In the genomic region with DNA sequence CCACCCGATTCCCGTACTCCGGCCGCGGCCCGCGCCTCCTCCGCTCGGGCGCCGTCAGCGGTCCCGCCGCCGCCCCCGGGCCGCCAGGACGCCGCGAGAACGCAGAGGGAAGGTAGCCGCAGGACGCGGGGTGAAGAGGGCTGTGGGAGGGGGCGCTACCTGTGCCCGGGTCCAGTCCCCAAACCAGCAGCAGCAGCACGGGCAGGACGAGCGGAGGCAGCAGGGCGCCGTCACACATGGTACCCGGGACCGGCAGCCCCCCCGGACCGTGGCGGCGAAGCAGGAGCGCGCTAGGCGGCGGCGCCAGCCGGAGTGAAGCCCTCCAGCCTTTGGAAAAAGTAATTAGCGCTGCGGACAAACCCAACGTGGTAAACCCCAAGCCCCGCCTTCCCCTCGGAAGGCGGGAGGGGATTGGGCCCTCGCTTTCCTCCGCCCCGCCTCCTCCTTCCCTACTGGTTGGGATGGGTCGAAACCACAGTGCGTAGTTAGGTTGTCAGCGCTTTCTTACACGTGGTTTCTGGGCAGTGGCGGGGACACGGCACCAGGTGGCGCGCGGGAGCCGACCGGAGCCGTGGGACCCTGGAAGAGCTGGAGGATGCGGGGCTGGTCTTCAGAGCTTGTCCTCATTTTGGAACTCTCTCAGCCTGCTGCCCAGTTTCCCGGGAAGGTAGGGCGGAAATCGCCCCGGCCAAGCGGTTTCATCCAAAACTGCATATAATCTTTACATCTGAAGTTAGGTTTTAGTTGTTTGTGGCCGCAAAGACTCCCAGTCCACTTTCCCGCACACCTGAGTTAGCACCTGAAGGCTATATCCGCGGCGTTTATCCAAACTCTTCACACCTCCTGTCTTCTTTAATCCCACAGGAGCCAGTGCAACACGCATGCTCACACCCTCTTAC, we compare ENCODE assay signal across 8 cellular contexts. TPM values are rescaled to one million over a fixed set of nuclear protein-coding genes. Genes with fewer than 3 reads are reported as not detected.
DNase-seq lines count a peak whose midpoint lies in the region; FAIRE-seq and TF ChIP-seq lines count a peak whose summit lies in the region.

A gene with protein sequence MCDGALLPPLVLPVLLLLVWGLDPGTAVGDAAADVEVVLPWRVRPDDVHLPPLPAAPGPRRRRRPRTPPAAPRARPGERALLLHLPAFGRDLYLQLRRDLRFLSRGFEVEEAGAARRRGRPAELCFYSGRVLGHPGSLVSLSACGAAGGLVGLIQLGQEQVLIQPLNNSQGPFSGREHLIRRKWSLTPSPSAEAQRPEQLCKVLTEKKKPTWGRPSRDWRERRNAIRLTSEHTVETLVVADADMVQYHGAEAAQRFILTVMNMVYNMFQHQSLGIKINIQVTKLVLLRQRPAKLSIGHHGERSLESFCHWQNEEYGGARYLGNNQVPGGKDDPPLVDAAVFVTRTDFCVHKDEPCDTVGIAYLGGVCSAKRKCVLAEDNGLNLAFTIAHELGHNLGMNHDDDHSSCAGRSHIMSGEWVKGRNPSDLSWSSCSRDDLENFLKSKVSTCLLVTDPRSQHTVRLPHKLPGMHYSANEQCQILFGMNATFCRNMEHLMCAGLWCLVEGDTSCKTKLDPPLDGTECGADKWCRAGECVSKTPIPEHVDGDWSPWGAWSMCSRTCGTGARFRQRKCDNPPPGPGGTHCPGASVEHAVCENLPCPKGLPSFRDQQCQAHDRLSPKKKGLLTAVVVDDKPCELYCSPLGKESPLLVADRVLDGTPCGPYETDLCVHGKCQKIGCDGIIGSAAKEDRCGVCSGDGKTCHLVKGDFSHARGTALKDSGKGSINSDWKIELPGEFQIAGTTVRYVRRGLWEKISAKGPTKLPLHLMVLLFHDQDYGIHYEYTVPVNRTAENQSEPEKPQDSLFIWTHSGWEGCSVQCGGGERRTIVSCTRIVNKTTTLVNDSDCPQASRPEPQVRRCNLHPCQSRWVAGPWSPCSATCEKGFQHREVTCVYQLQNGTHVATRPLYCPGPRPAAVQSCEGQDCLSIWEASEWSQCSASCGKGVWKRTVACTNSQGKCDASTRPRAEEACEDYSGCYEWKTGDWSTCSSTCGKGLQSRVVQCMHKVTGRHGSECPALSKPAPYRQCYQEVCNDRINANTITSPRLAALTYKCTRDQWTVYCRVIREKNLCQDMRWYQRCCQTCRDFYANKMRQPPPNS (minus strand): TSS at position 314 of the 899 bp plus-strand sequence. CDS start 76 bp downstream, at position 238.

- peaks cover 2% of the 10 kb centered on the region; the same call in 1 of the 2 replicates for H3K27me3 Mint-ChIP-seq in HFFc6 (ENCODE audit: insufficient read depth)

- H4K20me1 ChIP-seq in Karpas-422 (ENCODE audit: insufficient read depth, low read depth, low read length), result no peaks in the 10 kb centered on the region

- TF ChIP-seq CTCF in HFFc6 (IDR thresholded peaks at IDR 0.05) (peak; percentile 38; the same call in 1 of the 2 replicates), sigmoid colon (IDR thresholded peaks at IDR 0.05) (peak; percentile 88 to 94 (median 92))

- peaks cover 0 to 23% (median 11%) of the 10 kb centered on the region in 4 donors for H3K4me1 ChIP-seq in sigmoid colon
- H3K4me1 ChIP-seq in Karpas-422 (ENCODE audit: low read length), result no peaks in the 10 kb centered on the region

- no peak within 1 kb of the TSS for H3K4me3 Mint-ChIP-seq in HFFc6

- H3K27ac Mint-ChIP-seq in HFFc6, result no peak within 1 kb of the TSS

- H3K4me3 ChIP-seq in iPS-11a (ENCODE audit: low read depth, low read length) (peak within 1 kb of the TSS; percentile 55), sigmoid colon (peak within 1 kb of the TSS; percentile 51 to 86 (median 78)), Karpas-422 (ENCODE audit: low read length) (no peak within 1 kb of the TSS)

- no peaks in the 10 kb centered on the region for H3K9me2 ChIP-seq in Karpas-422 (replicated peaks; ENCODE audit: insufficient read depth, low read length)

- FAIRE-seq in TTC549 (lab: Jason Lieb, UNC), result peak; percentile 92

- H3K36me3 ChIP-seq in sigmoid colon, result no peaks in the 10 kb centered on the region
- H3K36me3 ChIP-seq in Karpas-422 (ENCODE audit: insufficient read depth, low read length), result no peaks in the 10 kb centered on the region

- intact Hi-C loops in sigmoid colon (cut with DNase I), result loop anchor here (5.0 to 10.0 kb wide), 4 partner anchors 185 to 665 kb away; a partner anchor contains a TSS

- no peak within 1 kb of the TSS for H3K4me2 ChIP-seq in Karpas-422 (ENCODE audit: low read depth, low read length, poor library complexity, severe bottlenecking)

- H3K9me3 ChIP-seq in sigmoid colon (no peaks in the 10 kb centered on the region), Karpas-422 (ENCODE audit: low read length) (no peaks in the 10 kb centered on the region)

- H3K36me3 Mint-ChIP-seq in HFFc6 (ENCODE audit: low read depth), result no peaks in the 10 kb centered on the region

- peaks cover 33% of the 10 kb centered on the region for H3K9me3 Mint-ChIP-seq in HFFc6

- no peaks in the 10 kb centered on the region for H3K79me2 ChIP-seq in Karpas-422 (ENCODE audit: low read length)

- H3K27ac ChIP-seq in sigmoid colon (peak within 1 kb of the TSS; percentile 69 to 87 (median 80)), Karpas-422 (ENCODE audit: low read length) (no peak within 1 kb of the TSS)

- no peak for TF ChIP-seq EP300 in sigmoid colon (IDR thresholded peaks at IDR 0.05)

- DNase-seq in GDM1 (lab: John Stamatoyannopoulos, UW) (peak; percentile 91), HFFc6 (no peak), NCI-H1105 (lab: John Stamatoyannopoulos, UW) (peak; percentile 93), brain pericyte (ENCODE audit: low read depth, low spot score) (peak; percentile 37), sigmoid colon (peak; percentile 98), Karpas-422 (no peak)

- H3K9ac ChIP-seq in Karpas-422 (ENCODE audit: low read length), result no peak within 1 kb of the TSS

- H3K4me1 Mint-ChIP-seq in HFFc6 (ENCODE audit: low read depth), result no peaks in the 10 kb centered on the region

- peaks cover 5 to 9% (median 8%) of the 10 kb centered on the region in 3 donors for H3K27me3 ChIP-seq in sigmoid colon
- no peaks in the 10 kb centered on the region for H3K27me3 ChIP-seq in Karpas-422 (ENCODE audit: low read length)

- H2AFZ ChIP-seq in Karpas-422 (ENCODE audit: low read length), result no peak within 1 kb of the TSS

- WGBS in sigmoid colon, 2 donors, result 1 to 3% methylated on average over 76 of the region's 76 CpGs

- TF ChIP-seq POLR2A in sigmoid colon (IDR thresholded peaks at IDR 0.05), result peak; percentile 33 to 73

RNA-seq across cellular contexts. Expression of the gene that starts here (rescaled TPM):
- total RNA-seq in HFFc6 (2021; fragmentation: NEBNext Ultra II Directional; extraction: Animal tissue kit (Norgen Biotek cat#: 25700)), result not detected
- 1 to 10 TPM in 3 of 4 donors, under 1 TPM in 1; 0.71 to 3.6 (median 1.3) TPM for total RNA-seq in sigmoid colon
- 1 to 10 TPM in 1 of 3 donors, under 1 TPM in 2; 0.46 to 1.4 (median 0.60) TPM for polyA plus RNA-seq in sigmoid colon
- total RNA-seq in Karpas-422 (2014; rRNA removed; shearing (Covaris generic); ENCODE audit: low replicate concordance), result not detected in 2 replicates

Comparison
In these comparisons a context has a peak if more than half of its experiments do, and no peak if none do; other contexts are left out.
1. DNase-seq: peak in GDM1 (single experiment), NCI-H1105 (single experiment), brain pericyte (single experiment) and sigmoid colon (single experiment); none in HFFc6 (single experiment) and Karpas-422 (single experiment).